20 cellular contexts compared by ENCODE assay signal in genomic region chr2:168044579-168044978, GRCh38.
DNase-seq lines count a peak whose midpoint lies in the region; ATAC-seq, FAIRE-seq and TF ChIP-seq lines count a peak whose summit lies in the region.
"Had no signal": no experiment of that assay in that cellular context is flagged by ENCODE, and none has a peak within 500 bp of the region (broad histone marks: within the 10 kb centered on the region; RNA-seq: fewer than 3 reads in every experiment).

No MANE protein-coding gene starts in this region.

- H3K4me1 ChIP-seq in HepG2 (ENCODE audit: insufficient read depth, low read length): peaks cover 24% of the 10 kb centered on the region

- no peaks in the 10 kb centered on the region for H3K27me3 ChIP-seq in HepG2 (ENCODE audit: control insufficient read depth in 1 of 2, insufficient read depth in 2 of 2, low read length in 2 of 2)

- intact Hi-C loops in HepG2 (cut with micrococcal nuclease; ENCODE audit: unreplicated experiment): no loop called here

- no peak for TF ChIP-seq POLR2A in HepG2 (IDR thresholded peaks at IDR 0.05; ENCODE audit: insufficient read depth in 1 of 2, low read depth in 2 of 2, low read length in 2 of 2)

- no peaks in the 10 kb centered on the region for H3K9me3 ChIP-seq in HepG2 (ENCODE audit: low read length)

- 92% methylated on average over 1 of the region's 1 CpG for WGBS in HepG2 (ENCODE audit: low lambda C conversion rate)

- peak; percentile 33 for FAIRE-seq in GM19239 (lab: Jason Lieb, UNC)
- no peak for FAIRE-seq in HepG2 (lab: Jason Lieb, UNC)

- H3K4me1 Mint-ChIP-seq in stimulated activated memory B cell treated with anti-CD40 and anti-IgM and Interleukin-4, amounts not matched to agents 10 μg/mL and 1 μg/mL and 100 μg/mL, for 72 hours: peaks cover 55% of the 10 kb centered on the region

- TF ChIP-seq CTCF in HepG2 (CRISPR knock-in tag; IDR thresholded peaks at IDR 0.05): no peak

- TF ChIP-seq EP300 in HepG2 (IDR thresholded peaks at IDR 0.05; ENCODE audit: low read depth in 2 of 2, low read length in 2 of 2) (no peak), HepG2 (CRISPR knock-in tag; IDR thresholded peaks at IDR 0.05; ENCODE audit: borderline replicate concordance) (no peak)

- H3K36me3 ChIP-seq in HepG2 (replicated peaks in 1 of 2; ENCODE audit: control insufficient read depth in 1 of 2, insufficient read depth in 2 of 2, low read length in 2 of 2): peaks cover 3 to 5% of the 10 kb centered on the region in 2 experiments; a peak in 3 of 5 replicates

- H3K4me3 ChIP-seq in HepG2 (replicated peaks in 1 of 3; ENCODE audit: insufficient read depth in 1 of 3, low read depth in 2 of 3, low read length in 3 of 3): no peak overlapping the region

- H3K79me2 ChIP-seq in HepG2 (ENCODE audit: insufficient read depth, low read length): no peaks in the 10 kb centered on the region

- no peak overlapping the region for H3K27ac ChIP-seq in HepG2 (ENCODE audit: extremely low read length, insufficient read depth, low read length)
- H3K27ac ChIP-seq: KMS-11 had no signal

- no peak; the same call in 2 of the 3 replicates for ATAC-seq in HepG2
- no peak for ATAC-seq in stimulated activated memory B cell treated with anti-CD40 and anti-IgM and Interleukin-4, amounts not matched to agents 10 μg/mL and 1 μg/mL and 100 μg/mL, for 72 hours
- no peak for ATAC-seq in HG03354 (IDR thresholded peaks at IDR 0.05; ENCODE audit: poor library complexity, severe bottlenecking, unreplicated experiment)

- no peak for TF ChIP-seq RAD21 in HepG2 (CRISPR knock-in tag; IDR thresholded peaks at IDR 0.05)

- H4K20me1 ChIP-seq in HepG2 (ENCODE audit: insufficient read depth, low read length): no peaks in the 10 kb centered on the region

- H3K9ac ChIP-seq in HepG2 (ENCODE audit: insufficient read depth, low read depth, low read length): no peak overlapping the region
- H3K9ac ChIP-seq: KMS-11 had no signal

- no peak overlapping the region for H3K4me3 Mint-ChIP-seq in stimulated activated memory B cell treated with anti-CD40 and anti-IgM and Interleukin-4, amounts not matched to agents 10 μg/mL and 1 μg/mL and 100 μg/mL, for 72 hours
- H3K4me3 Mint-ChIP-seq: CD4-positive, alpha-beta memory T cell had no signal

- H3K27ac Mint-ChIP-seq in stimulated activated memory B cell treated with anti-CD40 and anti-IgM and Interleukin-4, amounts not matched to agents 10 μg/mL and 1 μg/mL and 100 μg/mL, for 72 hours: peak overlapping the region; percentile 70

- no peak overlapping the region for H2AFZ ChIP-seq in HepG2 (ENCODE audit: low read length)

- H3K36me3 Mint-ChIP-seq in stimulated activated memory B cell treated with anti-CD40 and anti-IgM and Interleukin-4, amounts not matched to agents 10 μg/mL and 1 μg/mL and 100 μg/mL, for 72 hours: peaks cover 10% of the 10 kb centered on the region

- H3K9me3 Mint-ChIP-seq in stimulated activated memory B cell treated with anti-CD40 and anti-IgM and Interleukin-4, amounts not matched to agents 10 μg/mL and 1 μg/mL and 100 μg/mL, for 72 hours: no peaks in the 10 kb centered on the region
- H3K9me3 Mint-ChIP-seq: CD4-positive, alpha-beta memory T cell had no signal

- BruUV-seq in HepG2 (replicated peaks; lab: Mats Ljungman, UMichigan): no TSS peak

- in situ Hi-C loops in HepG2 (cut with HindIII; ENCODE audit: extremely low pct_ligation_motif_present, low pct_unique_long_range_greater_than_20kb): no loop called here

- CTCF ChIA-PET in HepG2 (lab: Yijun Ruan, JAX; ENCODE audit: low intra/inter-chr PET ratio, low total read pairs): no interaction called here

- no peaks in the 10 kb centered on the region for H3K27me3 Mint-ChIP-seq in stimulated activated memory B cell treated with anti-CD40 and anti-IgM and Interleukin-4, amounts not matched to agents 10 μg/mL and 1 μg/mL and 100 μg/mL, for 72 hours
- H3K27me3 Mint-ChIP-seq: CD4-positive, alpha-beta memory T cell had no signal

- POLR2A ChIA-PET in HepG2 (lab: Yijun Ruan, JAX): no interaction called here

- DNase-seq in GM19239 (ENCODE audit: insufficient read length, low spot score) (no peak), NCI-H69 (lab: John Stamatoyannopoulos, UW) (peak; percentile 29), HepG2 (ENCODE audit: low spot score) (no peak), MV-4-11 (lab: John Stamatoyannopoulos, UW) (no peak), COLO829 (ENCODE audit: low spot score) (no peak)
- DNase-seq in stimulated activated CD8-positive, alpha-beta memory T cell treated with anti-CD3 and anti-CD28 coated beads, Interleukin-4, amount 100 ng/mL, for 48 hours: no peak
- DNase-seq: CD4-positive, alpha-beta memory T cell; GDM1; H7; IMR-90; NCI-H1694; NCI-H2081; NCI-H2171; NCI-H345; NCI-H524; NCI-H82; Right ventricle myocardium superior had no signal

- H3K4me2 ChIP-seq in HepG2 (ENCODE audit: low read depth, low read length): no peak overlapping the region
- H3K4me2 ChIP-seq: KMS-11 had no signal

TF ChIP-seq in HepG2, 621 proteins besides CTCF, POLR2A, EP300 and RAD21:
- TF ChIP-seq RBAK (CRISPR knock-in tag; IDR thresholded peaks at IDR 0.05): 0 out of 2 replicates have a peak, but pooled peaks have one; percentile 36
- TF ChIP-seq ZFP1 (CRISPR knock-in tag; IDR thresholded peaks at IDR 0.05): no peak
- TF ChIP-seq ZNF644 (CRISPR knock-in tag; IDR thresholded peaks at IDR 0.05; ENCODE audit: low read depth): peak; percentile 47; the same call in 1 of the 2 replicates
- TF ChIP-seq ZMYM4 (CRISPR knock-in tag; IDR thresholded peaks at IDR 0.05): peak; percentile 52; the same call in 1 of the 2 replicates
